Comparison of ENCODE assay signal across 23 cellular contexts in the genomic region with DNA sequence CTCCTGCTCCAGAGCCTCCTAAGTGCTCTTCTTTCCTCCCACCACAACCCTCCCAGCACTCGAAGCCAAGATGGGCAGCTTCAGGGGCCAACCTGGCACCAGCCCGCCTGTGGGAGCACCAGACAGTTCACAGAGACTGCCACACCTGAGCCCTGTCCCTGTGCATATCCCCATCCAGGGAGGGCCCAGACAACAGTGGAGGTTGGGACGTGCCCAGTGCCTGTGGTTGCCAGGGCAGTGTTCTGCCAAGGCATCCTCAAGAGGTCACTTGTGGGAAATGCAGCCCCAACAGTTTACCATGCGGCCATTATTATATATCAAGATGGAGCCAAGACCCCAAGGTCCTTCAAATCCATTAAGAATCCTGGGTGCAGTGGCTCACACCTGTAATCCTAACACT.
"Had no signal": no experiment of that assay in that cellular context is flagged by ENCODE, and none has a peak within 500 bp of the region (broad histone marks: within the 10 kb centered on the region; RNA-seq: fewer than 3 reads in every experiment).

No MANE protein-coding gene starts in this region.

- H3K9ac ChIP-seq: parathyroid adenoma had no signal

- H3K4me2 ChIP-seq: hepatocyte had no signal

- H2AFZ ChIP-seq: hepatocyte, parathyroid adenoma had no signal

- H3K9me3 ChIP-seq: esophagus muscularis mucosa, gastroesophageal sphincter, heart left ventricle, left lung, lower lobe of right lung, right lobe of liver, stomach, thyroid gland had no signal

- H3K36me3 ChIP-seq: esophagus muscularis mucosa, gastroesophageal sphincter, heart left ventricle, left lung, lower lobe of right lung, right lobe of liver, stomach, thyroid gland had no signal

- H3K27ac ChIP-seq: coronary artery, esophagus muscularis mucosa, foreskin keratinocyte, gastroesophageal sphincter, heart left ventricle, hepatocyte, left lung, lower lobe of right lung, parathyroid adenoma, right lobe of liver, stomach, thyroid gland had no signal

- FAIRE-seq: endothelial cell of umbilical vein, kidney, small intestine had no signal

- H3K4me1 ChIP-seq: esophagus muscularis mucosa, left lung, lower lobe of right lung, parathyroid adenoma, right lobe of liver, stomach, thyroid gland had no signal

- H3K27me3 ChIP-seq: esophagus muscularis mucosa, foreskin keratinocyte, gastroesophageal sphincter, heart left ventricle, hepatocyte, left lung, right lobe of liver, stomach, thyroid gland had no signal

- DNase-seq: dermis blood vessel endothelial cell; effector memory CD4-positive, alpha-beta T cell; foreskin keratinocyte; heart left ventricle; kidney; left lung; lower lobe of right lung; naive B cell; right lobe of liver; small intestine; stimulated activated CD4-positive, alpha-beta T cell treated with anti-CD3 and anti-CD28 coated beads, Interleukin-15, amount 100 ng/mL, for 24 hours; stimulated activated CD4-positive, alpha-beta T cell treated with anti-CD3 and anti-CD28 coated beads, Interleukin-4, amount 100 ng/mL, for 1 hour; stimulated activated naive CD4-positive, alpha-beta T cell treated with Interleukin-2 at 50 U/mL for 16 hours; stomach; thyroid gland had no signal

- ATAC-seq: foreskin keratinocyte; gastroesophageal sphincter; left lung; lower lobe of right lung; natural killer cell treated with Interleukin-12 subunit alpha and Interleukin-12 subunit beta and Interleukin-15 and Interleukin-18, amount 100 ng/mL, for 72 hours; stimulated activated effector memory CD8-positive, alpha-beta T cell treated with anti-CD3 and anti-CD28 coated beads, Interleukin-12 subunit alpha, Interleukin-12 subunit beta, amount 100 ng/mL, for 72 hours had no signal

- H3K4me3 ChIP-seq: coronary artery, esophagus muscularis mucosa, gastroesophageal sphincter, heart left ventricle, hepatocyte, left lung, lower lobe of right lung, right lobe of liver, stomach, thyroid gland had no signal
